10 cellular contexts compared by ENCODE assay signal in genomic region chr6:144347447-144347758, GRCh38.
DNase-seq lines count a peak whose midpoint lies in the region; ATAC-seq and TF ChIP-seq lines count a peak whose summit lies in the region.
"Had no signal": no experiment of that assay in that cellular context is flagged by ENCODE, and none has a peak within 500 bp of the region (broad histone marks: within the 10 kb centered on the region; RNA-seq: fewer than 3 reads in every experiment).

No MANE protein-coding gene starts in this region.

- H3K79me2 ChIP-seq in HCT116 (ENCODE audit: insufficient read depth, low read length): no peaks in the 10 kb centered on the region

- no peaks in the 10 kb centered on the region for H3K27me3 ChIP-seq in BLaER1 treated with 17β-estradiol and CSF1 and Interleukin-3, amounts not matched to agents 10 nM and 100 nM
- H3K27me3 ChIP-seq in HCT116 (ENCODE audit: insufficient read depth, low read length) (no peaks in the 10 kb centered on the region), dorsolateral prefrontal cortex (no peaks in the 10 kb centered on the region)

- no peaks in the 10 kb centered on the region for H3K27me3 Mint-ChIP-seq in activated naive CD8-positive, alpha-beta T cell treated with anti-CD3 and anti-CD28 coated beads, Interleukin-2, amount 50 U/mL, for 24 hours
- H3K27me3 Mint-ChIP-seq in naive thymus-derived CD8-positive, alpha-beta T cell: no peaks in the 10 kb centered on the region

- H3K9ac ChIP-seq in BLaER1 treated with 17β-estradiol and CSF1 and Interleukin-3, amounts not matched to agents 10 nM and 100 nM: peak overlapping the region in 10 of 11 experiments; percentile 23 to 88 (median 70); a peak in 15 of 22 replicates
- 0 out of 2 replicates have a peak overlapping the region, but pooled peaks have one; percentile 19 for H3K9ac ChIP-seq in HCT116 (ENCODE audit: low read length)

- peaks cover 13% of the 10 kb centered on the region for H3K36me3 Mint-ChIP-seq in activated naive CD8-positive, alpha-beta T cell treated with anti-CD3 and anti-CD28 coated beads, Interleukin-2, amount 50 U/mL, for 24 hours (ENCODE audit: low read depth)
- peaks cover 2 to 7% (median 5%) of the 10 kb centered on the region in 3 donors for H3K36me3 Mint-ChIP-seq in naive thymus-derived CD8-positive, alpha-beta T cell

- peak overlapping the region; percentile 0 to 96 (median 92); a peak in 21 of 22 replicates for H3K27ac ChIP-seq in BLaER1 treated with 17β-estradiol and CSF1 and Interleukin-3, amounts not matched to agents 10 nM and 100 nM
- H3K27ac ChIP-seq in HCT116 (ENCODE audit: low read depth, low read length) (no peak overlapping the region), dorsolateral prefrontal cortex (no peak overlapping the region)

- peaks cover 84 to 94% (median 87%) of the 10 kb centered on the region in 10 experiments for H3K4me1 ChIP-seq in BLaER1 treated with 17β-estradiol and CSF1 and Interleukin-3, amounts not matched to agents 10 nM and 100 nM
- peaks cover 37 to 45% of the 10 kb centered on the region in 2 experiments; a peak in 3 of 4 replicates for H3K4me1 ChIP-seq in HCT116 (ENCODE audit: control insufficient read depth in 1 of 2, insufficient read depth in 2 of 2, low read length in 2 of 2)

- peak overlapping the region; percentile 86 to 97 (median 92) for H3K4me2 ChIP-seq in BLaER1 treated with 17β-estradiol and CSF1 and Interleukin-3, amounts not matched to agents 10 nM and 100 nM
- peak overlapping the region; percentile 62 for H3K4me2 ChIP-seq in HCT116 (ENCODE audit: low read length)

- no peak for TF ChIP-seq POLR2A in HCT116 (IDR thresholded peaks at IDR 0.05; ENCODE audit: borderline replicate concordance, extremely low read depth, insufficient read depth, insufficient read length)

- H3K9me3 ChIP-seq in BLaER1 treated with 17β-estradiol and CSF1 and Interleukin-3, amounts not matched to agents 10 nM and 100 nM (replicated peaks in 1 of 11): peaks cover 0 to 7% (median 0%) of the 10 kb centered on the region in 11 experiments; a peak in 1 of 22 replicates
- H3K9me3 ChIP-seq in HCT116 (ENCODE audit: control insufficient read depth in 1 of 2, insufficient read depth in 1 of 2, low read depth in 1 of 2, low read length in 2 of 2): no peaks in the 10 kb centered on the region

- CTCF ChIA-PET in HCT116 (lab: Charles Lee): no interaction called here

- peak overlapping the region; percentile 64 for H3K4me3 Mint-ChIP-seq in activated naive CD8-positive, alpha-beta T cell treated with anti-CD3 and anti-CD28 coated beads, Interleukin-2, amount 50 U/mL, for 24 hours
- H3K4me3 Mint-ChIP-seq in naive thymus-derived CD8-positive, alpha-beta T cell: peak overlapping the region; percentile 55 to 89 (median 79)

- DNase-seq in HCT116 (ENCODE audit: low read depth, low spot score) (no peak), dorsolateral prefrontal cortex (no peak), GM20000 (ENCODE audit: low spot score) (no peak), NCI-H1048 (lab: John Stamatoyannopoulos, UW) (no peak)
- DNase-seq in activated naive CD8-positive, alpha-beta T cell treated with anti-CD3 and anti-CD28 coated beads, Interleukin-2, amount 50 U/mL, for 24 hours: no peak
- no peak for DNase-seq in naive thymus-derived CD8-positive, alpha-beta T cell
- DNase-seq: NCI-H446 treated with DMSO at 0.1 percent for 48 hours; stimulated activated CD4-positive, alpha-beta T cell treated with anti-CD3 and anti-CD28 coated beads, Interleukin-4, amount 100 ng/mL, for 4 hours had no signal

- no peaks in the 10 kb centered on the region for H4K20me1 ChIP-seq in BLaER1 treated with 17β-estradiol and CSF1 and Interleukin-3, amounts not matched to agents 10 nM and 100 nM
- H4K20me1 ChIP-seq in HCT116 (ENCODE audit: insufficient read depth): no peaks in the 10 kb centered on the region

- TF ChIP-seq CTCF in HCT116 (IDR thresholded peaks at IDR 0.05 in 2 of 3, conservative IDR thresholded peaks at IDR 0.05 in 1 of 3; ENCODE audit: borderline replicate concordance in 1 of 3, insufficient read depth in 1 of 3, low read depth in 2 of 3, low read length in 2 of 3) (no peak), dorsolateral prefrontal cortex (IDR thresholded peaks at IDR 0.05 in 54 of 56, conservative IDR thresholded peaks at IDR 0.05 in 2 of 56; ENCODE audit: low read depth in 1 of 56, partially characterized antibody in 56 of 56) (no peak), GM20000 (IDR thresholded peaks at IDR 0.05; ENCODE audit: extremely low read depth, missing control alignments) (no peak)

- RAD21 ChIA-PET in HCT116 (lab: Charles Lee; ENCODE audit: low non-redundant PET in 1 of 2, low total read pairs in 2 of 2, uncharacterized antibody in 2 of 2, unreplicated experiment in 2 of 2): no interaction called here

- no peak for TF ChIP-seq RAD21 in HCT116 (IDR thresholded peaks at IDR 0.05; ENCODE audit: low read depth)

- intact Hi-C loops in HCT116 (cut with micrococcal nuclease) (no loop called here), dorsolateral prefrontal cortex (cut with DNase I) (no loop called here)

- no peak overlapping the region for H2AFZ ChIP-seq in HCT116 (ENCODE audit: low read depth, low read length, poor library complexity, severe bottlenecking)

- no TSS peak for BruUV-seq in HCT116 (replicated peaks; lab: Mats Ljungman, UMichigan)

- peak overlapping the region in 8 of 10 experiments; percentile 18 to 72 (median 64); a peak in 12 of 20 replicates for H3K4me3 ChIP-seq in BLaER1 treated with 17β-estradiol and CSF1 and Interleukin-3, amounts not matched to agents 10 nM and 100 nM
- H3K4me3 ChIP-seq in HCT116 (replicated peaks in 1 of 2; ENCODE audit: low read depth in 1 of 2, low read length in 2 of 2) (peak overlapping the region in 1 of 2 experiments; percentile 8; a peak in 1 of 4 replicates), dorsolateral prefrontal cortex (no peak overlapping the region)

- no peaks in the 10 kb centered on the region for H3K9me2 ChIP-seq in HCT116 (ENCODE audit: insufficient read depth)

- ATAC-seq in HCT116 (peak; percentile 5; the same call in 1 of the 2 replicates), GM19452 (IDR thresholded peaks at IDR 0.05; ENCODE audit: unreplicated experiment) (no peak)
- no peak for ATAC-seq in activated naive CD8-positive, alpha-beta T cell treated with anti-CD3 and anti-CD28 coated beads, Interleukin-2, amount 50 U/mL, for 24 hours
- no peak for ATAC-seq in naive thymus-derived CD8-positive, alpha-beta T cell

- peaks cover 91% of the 10 kb centered on the region for H3K4me1 Mint-ChIP-seq in activated naive CD8-positive, alpha-beta T cell treated with anti-CD3 and anti-CD28 coated beads, Interleukin-2, amount 50 U/mL, for 24 hours
- peaks cover 41 to 91% (median 82%) of the 10 kb centered on the region in 4 donors for H3K4me1 Mint-ChIP-seq in naive thymus-derived CD8-positive, alpha-beta T cell

- peak overlapping the region; percentile 77 for H3K27ac Mint-ChIP-seq in activated naive CD8-positive, alpha-beta T cell treated with anti-CD3 and anti-CD28 coated beads, Interleukin-2, amount 50 U/mL, for 24 hours
- H3K27ac Mint-ChIP-seq in naive thymus-derived CD8-positive, alpha-beta T cell: peak overlapping the region; percentile 90 to 99 (median 94)

- H3K9me3 Mint-ChIP-seq in activated naive CD8-positive, alpha-beta T cell treated with anti-CD3 and anti-CD28 coated beads, Interleukin-2, amount 50 U/mL, for 24 hours: peaks cover 4% of the 10 kb centered on the region
- H3K9me3 Mint-ChIP-seq in naive thymus-derived CD8-positive, alpha-beta T cell: peaks cover 0 to 15% (median 0%) of the 10 kb centered on the region in 9 donors

- POLR2A ChIA-PET in HCT116 (lab: Charles Lee): no interaction called here
- POLR2A ChIA-PET in naive thymus-derived CD8-positive, alpha-beta T cell (lab: Charles Lee): interaction anchor here (1.7 to 7.1 kb wide), 2 partner anchors 12 to 29 kb away, joined by 3 to 42 read pairs; no protein-coding TSS in a partner anchor

- peaks cover 0 to 8% (median 2%) of the 10 kb centered on the region in 11 experiments; a peak in 6 of 22 replicates for H3K36me3 ChIP-seq in BLaER1 treated with 17β-estradiol and CSF1 and Interleukin-3, amounts not matched to agents 10 nM and 100 nM
- no peaks in the 10 kb centered on the region for H3K36me3 ChIP-seq in HCT116 (ENCODE audit: control insufficient read depth in 1 of 2, insufficient read depth in 2 of 2, low read length in 2 of 2)

TF ChIP-seq in HCT116, 20 proteins besides CTCF, POLR2A, EP300 and RAD21:
- TF ChIP-seq EZH2 (IDR thresholded peaks at IDR 0.05): no peak
- no peak for TF ChIP-seq MAX (IDR thresholded peaks at IDR 0.05)
- no peak for TF ChIP-seq ZFX (IDR thresholded peaks at IDR 0.05)
- no peak for TF ChIP-seq CBX3 (IDR thresholded peaks at IDR 0.05; ENCODE audit: low read depth)
- no peak for TF ChIP-seq ELF1 (IDR thresholded peaks at IDR 0.05; ENCODE audit: borderline replicate concordance, low read depth)

Comparison
In these comparisons a context has a peak if more than half of its experiments do, and no peak if none do; other contexts are left out.
1. H3K27ac ChIP-seq: peak in BLaER1 treated with 17β-estradiol and CSF1 and Interleukin-3, amounts not matched to agents 10 nM and 100 nM (11 of 11); none in HCT116 (single experiment) and dorsolateral prefrontal cortex (0 of 59).
2. H3K4me3 ChIP-seq: peak in BLaER1 treated with 17β-estradiol and CSF1 and Interleukin-3, amounts not matched to agents 10 nM and 100 nM (8 of 10); none in dorsolateral prefrontal cortex (0 of 59).